ENCODE assay signal across 13 cellular contexts in genomic region chr20:13671500-13672288, GRCh38. TPM values are rescaled to one million over a fixed set of nuclear protein-coding genes. Genes with fewer than 3 reads are reported as not detected.
DNase-seq lines count a peak whose midpoint lies in the region; ATAC-seq, FAIRE-seq and TF ChIP-seq lines count a peak whose summit lies in the region.
"Had no signal": no experiment of that assay in that cellular context is flagged by ENCODE, and none has a peak within 500 bp of the region (broad histone marks: within the 10 kb centered on the region; RNA-seq: fewer than 3 reads in every experiment).

No MANE protein-coding gene starts in this region.

- no peak overlapping the region for H3K18ac ChIP-seq in H1 (ENCODE audit: extremely low read depth, low read length)
- no peak overlapping the region for H3K18ac ChIP-seq in mesenchymal stem cell (ENCODE audit: low read depth in 1 of 2, low read length in 2 of 2)

- H2AK5ac ChIP-seq in H1 (ENCODE audit: low read depth, low read length) (no peak overlapping the region), mesenchymal stem cell (ENCODE audit: low read length, severe bottlenecking) (no peak overlapping the region)

- H2BK12ac ChIP-seq in H1 (ENCODE audit: low read depth, low read length) (no peak overlapping the region), mesenchymal stem cell (ENCODE audit: low read length in 2 of 2) (no peak overlapping the region)

- H4K91ac ChIP-seq in H1 (replicated peaks; ENCODE audit: insufficient read length, low read length) (no peak overlapping the region), mesenchymal stem cell (ENCODE audit: low read length) (no peak overlapping the region)

- BruUV-seq in HepG2 (replicated peaks; lab: Mats Ljungman, UMichigan): no TSS peak

- no peaks in the 10 kb centered on the region for H3K23me2 ChIP-seq in H1 (ENCODE audit: low read depth, low read length)

- TF ChIP-seq POLR2A in HepG2 (IDR thresholded peaks at IDR 0.05; ENCODE audit: insufficient read depth in 1 of 2, low read depth in 2 of 2, low read length in 2 of 2): no peak
- no peak for TF ChIP-seq POLR2A in right lobe of liver (IDR thresholded peaks at IDR 0.05)
- TF ChIP-seq POLR2A in H1 (IDR thresholded peaks at IDR 0.05; ENCODE audit: control extremely low read depth in 1 of 2, low read depth in 2 of 2, low read length in 2 of 2): no peak

- no peak overlapping the region for H3K23ac ChIP-seq in H1 (ENCODE audit: insufficient read length)
- H3K23ac ChIP-seq in mesenchymal stem cell (ENCODE audit: low read length in 2 of 2): no peak overlapping the region

- no peak overlapping the region for H2BK15ac ChIP-seq in H1 (ENCODE audit: low read length)
- H2BK15ac ChIP-seq in mesenchymal stem cell (ENCODE audit: low read depth, poor library complexity, severe bottlenecking): no peak overlapping the region

- H2BK120ac ChIP-seq in H1 (replicated peaks; ENCODE audit: low read depth, low read length) (no peak overlapping the region), mesenchymal stem cell (ENCODE audit: low read depth, low read length) (no peak overlapping the region)

- H3K4ac ChIP-seq in H1 (replicated peaks; ENCODE audit: insufficient read length, low read depth, low read length) (no peak overlapping the region), mesenchymal stem cell (ENCODE audit: low read depth in 1 of 2, low read length in 2 of 2) (no peak overlapping the region)

- no peak overlapping the region for H2BK5ac ChIP-seq in H1 (ENCODE audit: low read depth, low read length)
- H2BK5ac ChIP-seq in mesenchymal stem cell (ENCODE audit: low read depth, low read length, poor library complexity, severe bottlenecking): no peak overlapping the region

- H3K4me3 ChIP-seq in HepG2 (replicated peaks in 1 of 3; ENCODE audit: insufficient read depth in 1 of 3, low read depth in 2 of 3, low read length in 3 of 3) (no peak overlapping the region), right lobe of liver (no peak overlapping the region), H1 (ENCODE audit: extremely low read depth in 1 of 4, insufficient read depth in 2 of 4, low read depth in 3 of 4, low read length in 4 of 4) (no peak overlapping the region), mesenchymal stem cell (ENCODE audit: insufficient read depth in 1 of 2, low read depth in 1 of 2, low read length in 2 of 2) (peak overlapping the region in 1 of 2 experiments; percentile 11)
- H3K4me3 ChIP-seq: esophagus squamous epithelium had no signal

- ATAC-seq in HepG2: no peak
- no peak for ATAC-seq in right lobe of liver

- H4K20me1 ChIP-seq in HepG2 (ENCODE audit: insufficient read depth, low read length) (no peaks in the 10 kb centered on the region), H1 (replicated peaks in 1 of 2; ENCODE audit: control insufficient read depth in 1 of 2, insufficient read depth in 2 of 2, low read length in 2 of 2) (no peaks in the 10 kb centered on the region)

- H3K4me2 ChIP-seq in HepG2 (ENCODE audit: low read depth, low read length) (no peak overlapping the region), H1 (ENCODE audit: insufficient read depth in 1 of 2, low read depth in 2 of 2, low read length in 2 of 2) (no peak overlapping the region), mesenchymal stem cell (ENCODE audit: low read length, poor library complexity, severe bottlenecking) (no peak overlapping the region)

- POLR2A ChIA-PET in HepG2 (lab: Yijun Ruan, JAX) (no interaction called here), H1 (lab: Charles Lee; ENCODE audit: partially characterized antibody) (interaction anchor here (0.7 kb wide), 1 partner anchor 22 kb away, joined by 3 read pairs; no protein-coding TSS in a partner anchor)

- no peak for FAIRE-seq in HepG2 (lab: Jason Lieb, UNC)
- FAIRE-seq in H1 (lab: Jason Lieb, UNC): no peak

- H3K9ac ChIP-seq in HepG2 (ENCODE audit: insufficient read depth, low read depth, low read length) (no peak overlapping the region), H1 (replicated peaks in 1 of 4; ENCODE audit: extremely low read depth in 1 of 4, low read depth in 3 of 4, low read length in 3 of 4) (no peak overlapping the region), mesenchymal stem cell (ENCODE audit: low read length) (peak overlapping the region; percentile 76)

- no peak overlapping the region for H3K56ac ChIP-seq in H1 (replicated peaks; ENCODE audit: insufficient read length, low read depth, low read length)

- H2AFZ ChIP-seq in HepG2 (ENCODE audit: low read length) (no peak overlapping the region), H1 (ENCODE audit: low read length) (no peak overlapping the region), mesenchymal stem cell (ENCODE audit: low read depth, low read length) (no peak overlapping the region)

- H3K9me3 ChIP-seq in HepG2 (ENCODE audit: low read length) (no peaks in the 10 kb centered on the region), right lobe of liver (no peaks in the 10 kb centered on the region), H1 (ENCODE audit: insufficient read depth in 2 of 2, low read depth in 1 of 2, low read length in 1 of 2) (no peaks in the 10 kb centered on the region), mesenchymal stem cell (ENCODE audit: control insufficient read depth, low read length) (no peaks in the 10 kb centered on the region)
- H3K9me3 ChIP-seq: esophagus squamous epithelium had no signal

- TF ChIP-seq CTCF in HepG2 (CRISPR knock-in tag; IDR thresholded peaks at IDR 0.05): no peak
- TF ChIP-seq CTCF in right lobe of liver (IDR thresholded peaks at IDR 0.05): no peak
- no peak for TF ChIP-seq CTCF in H1 (IDR thresholded peaks at IDR 0.05; ENCODE audit: control extremely low read depth in 1 of 3, insufficient read depth in 1 of 3, low read depth in 1 of 3, low read length in 3 of 3)
- no peak for TF ChIP-seq CTCF in GM20000 (IDR thresholded peaks at IDR 0.05; ENCODE audit: extremely low read depth, missing control alignments)

- intact Hi-C loops in HepG2 (cut with micrococcal nuclease; ENCODE audit: unreplicated experiment): no loop called here
- intact Hi-C loops in right lobe of liver (cut with DNase I): no loop called here

- no peaks in the 10 kb centered on the region for H3K36me3 ChIP-seq in HepG2 (replicated peaks in 1 of 2; ENCODE audit: control insufficient read depth in 1 of 2, insufficient read depth in 2 of 2, low read length in 2 of 2)
- no peaks in the 10 kb centered on the region for H3K36me3 ChIP-seq in right lobe of liver
- no peaks in the 10 kb centered on the region for H3K36me3 ChIP-seq in H1 (ENCODE audit: control insufficient read depth in 2 of 4, insufficient read depth in 4 of 4, low read length in 3 of 4)
- no peaks in the 10 kb centered on the region for H3K36me3 ChIP-seq in mesenchymal stem cell (ENCODE audit: control insufficient read depth in 1 of 2, insufficient read depth in 2 of 2, low read depth in 1 of 2, low read length in 2 of 2)
- H3K36me3 ChIP-seq: esophagus squamous epithelium had no signal

- no peak overlapping the region for H2BK20ac ChIP-seq in H1 (ENCODE audit: low read length)

- no peak overlapping the region for H3K14ac ChIP-seq in H1 (ENCODE audit: insufficient read length)
- H3K14ac ChIP-seq in mesenchymal stem cell (ENCODE audit: low read length in 2 of 2): no peak overlapping the region

- TF ChIP-seq RAD21 in HepG2 (CRISPR knock-in tag; IDR thresholded peaks at IDR 0.05) (no peak), H1 (IDR thresholded peaks at IDR 0.05 in 1 of 2, conservative IDR thresholded peaks at IDR 0.05 in 1 of 2; ENCODE audit: low read depth in 2 of 2, low read length in 2 of 2) (no peak)

- H3K27ac ChIP-seq in HepG2 (ENCODE audit: extremely low read length, insufficient read depth, low read length) (no peak overlapping the region), right lobe of liver (no peak overlapping the region), H1 (ENCODE audit: low read depth, low read length) (no peak overlapping the region), mesenchymal stem cell (ENCODE audit: low read length, poor library complexity, severe bottlenecking) (no peak overlapping the region)
- H3K27ac ChIP-seq: VCaP had no signal

- in situ Hi-C loops in HepG2 (cut with HindIII; ENCODE audit: extremely low pct_ligation_motif_present, low pct_unique_long_range_greater_than_20kb): no loop called here

- H3K27me3 ChIP-seq in HepG2 (ENCODE audit: control insufficient read depth in 1 of 2, insufficient read depth in 2 of 2, low read length in 2 of 2): peaks cover 0 to 15% of the 10 kb centered on the region in 2 experiments; a peak in 1 of 5 replicates
- H3K27me3 ChIP-seq in right lobe of liver: no peaks in the 10 kb centered on the region
- H3K27me3 ChIP-seq in H1 (replicated peaks in 1 of 4; ENCODE audit: control insufficient read depth in 3 of 4, extremely low read depth in 1 of 4, insufficient read depth in 3 of 4, low read length in 3 of 4): no peaks in the 10 kb centered on the region
- H3K27me3 ChIP-seq in mesenchymal stem cell (ENCODE audit: control insufficient read depth in 1 of 2, insufficient read depth in 1 of 2, low read length in 2 of 2): no peaks in the 10 kb centered on the region
- H3K27me3 ChIP-seq: esophagus squamous epithelium had no signal

- no peak for TF ChIP-seq EP300 in HepG2 (IDR thresholded peaks at IDR 0.05; ENCODE audit: low read depth in 2 of 2, low read length in 2 of 2)
- no peak for TF ChIP-seq EP300 in HepG2 (CRISPR knock-in tag; IDR thresholded peaks at IDR 0.05; ENCODE audit: borderline replicate concordance)
- no peak for TF ChIP-seq EP300 in H1 (IDR thresholded peaks at IDR 0.05; ENCODE audit: borderline replicate concordance in 1 of 2, low read depth in 2 of 2, low read length in 2 of 2)

- no peak overlapping the region for H4K8ac ChIP-seq in H1 (ENCODE audit: extremely low read depth, insufficient read depth, low read length)
- no peak overlapping the region for H4K8ac ChIP-seq in mesenchymal stem cell (ENCODE audit: low read length)

- CTCF ChIA-PET in HepG2 (lab: Yijun Ruan, JAX; ENCODE audit: low intra/inter-chr PET ratio, low total read pairs) (no interaction called here), H1 (lab: Charles Lee; ENCODE audit: partially characterized antibody) (interaction anchor here (0.6 to 1.4 kb wide), 3 partner anchors 33 to 126 kb away, joined by 3 to 4 read pairs (median 3); no protein-coding TSS in a partner anchor)

- H3K4me1 ChIP-seq in HepG2 (ENCODE audit: insufficient read depth, low read length) (no peaks in the 10 kb centered on the region), right lobe of liver (peaks cover 0 to 5% (median 0%) of the 10 kb centered on the region in 4 donors), H1 (replicated peaks in 1 of 4; ENCODE audit: control insufficient read depth in 3 of 4, insufficient read depth in 4 of 4, low read length in 3 of 4) (no peaks in the 10 kb centered on the region), mesenchymal stem cell (ENCODE audit: control insufficient read depth, insufficient read depth, low read depth, low read length) (no peaks in the 10 kb centered on the region)

- H3K79me2 ChIP-seq in HepG2 (ENCODE audit: insufficient read depth, low read length): no peaks in the 10 kb centered on the region
- H3K79me2 ChIP-seq in H1 (ENCODE audit: control insufficient read depth in 1 of 2, insufficient read depth in 2 of 2, low read length in 2 of 2): no peaks in the 10 kb centered on the region

- DNase-seq in HepG2 (ENCODE audit: low spot score) (no peak), right lobe of liver (no peak), H1 (ENCODE audit: low read depth in 1 of 2, low spot score in 2 of 2) (no peak), mesenchymal stem cell (no peak), DMS79 treated with DMSO at 0.1 percent for 48 hours (lab: John Stamatoyannopoulos, UW) (no peak), MV-4-11 (lab: John Stamatoyannopoulos, UW) (no peak), GM20000 (ENCODE audit: low spot score) (no peak), NCI-H2107 treated with DMSO at 0.1 percent for 48 hours (lab: John Stamatoyannopoulos, UW; ENCODE audit: unreplicated experiment) (no peak)
- DNase-seq: activated T-cell treated with anti-CD3 and anti-CD28 coated beads, Interleukin-2, amount 50 U/mL, for 48 hours; esophagus squamous epithelium; occipital lobe; stimulated activated CD4-positive, alpha-beta T cell treated with anti-CD3 and anti-CD28 coated beads, Interleukin-4, amount 100 ng/mL, for 4 hours had no signal

- H3K79me1 ChIP-seq in H1 (ENCODE audit: low read depth, low read length) (no peaks in the 10 kb centered on the region), mesenchymal stem cell (replicated peaks; ENCODE audit: low read length, poor library complexity, severe bottlenecking) (no peaks in the 10 kb centered on the region)

- 8% methylated on average over 3 of the region's 3 CpGs for WGBS in HepG2 (ENCODE audit: low lambda C conversion rate)
- WGBS in right lobe of liver (ENCODE audit: insufficient coverage, low coverage, low lambda C conversion rate, missing lambda C conversion rate): 50% methylated on average over 3 of the region's 3 CpGs
- WGBS in H1 (ENCODE audit: extremely low coverage in 1 of 2, insufficient coverage in 1 of 2, insufficient read length in 1 of 2, insufficient replicate concordance in 2 of 2, low coverage in 1 of 2, low lambda C conversion rate in 2 of 2, missing lambda C conversion rate in 1 of 2), 2 experiments: 87% methylated on average over 3 of the region's 3 CpGs; no CpG with 5 or more reads in 1 of the 2 experiments
- 82% methylated on average over 1 of the region's 3 CpGs for WGBS in mesenchymal stem cell

- H4K5ac ChIP-seq in H1 (ENCODE audit: insufficient read length, low read depth, low read length): no peak overlapping the region

RNA-seq across cellular contexts. Expression of gene TASP1, which starts 33.0 kb away (rescaled TPM):
- 25.2 and 29.1 TPM in 2 replicates for total RNA-seq in HepG2 (2016; rRNA removed; fragmentation: Illumina TruSeq; extraction: Trizol)
- 74.0 and 76.2 TPM in 2 replicates for total RNA-seq in HepG2 (2016; cell fraction: cytosol; rRNA removed; fragmentation: Illumina TruSeq; extraction: Trizol; ENCODE audit: low read depth)
- total RNA-seq in HepG2 (2016; cell fraction: insoluble cytoplasmic fraction; rRNA removed; fragmentation: Illumina TruSeq; extraction: Trizol): 25.6 and 27.8 TPM in 2 replicates
- 28.8 and 33.7 TPM in 2 replicates for total RNA-seq in HepG2 (2016; cell fraction: membrane; rRNA removed; fragmentation: Illumina TruSeq; extraction: Trizol)
- total RNA-seq in HepG2 (2016; cell fraction: nucleus; rRNA removed; fragmentation: Illumina TruSeq; extraction: Trizol): 52.6 and 57.4 TPM in 2 replicates
- 7.4 and 10.0 TPM in 2 replicates for polyA plus RNA-seq in HepG2 (2011; rRNA removed)
- polyA plus RNA-seq in HepG2 (2011; cell fraction: cytosol; rRNA removed): 6.1 and 7.3 TPM in 2 replicates
- polyA plus RNA-seq in HepG2 (2011; cell fraction: nucleus; rRNA removed): 8.0 and 8.8 TPM in 2 replicates
- 7.7 and 10.7 TPM in 2 replicates for polyA plus RNA-seq in HepG2 (2012)
- 3.5 and 4.1 TPM in 2 replicates for polyA plus RNA-seq in HepG2 (2016; cell fraction: cytosol; fragmentation: Illumina TruSeq; extraction: Trizol; ENCODE audit: low read depth)
- 24.5 and 25.1 TPM in 2 replicates for polyA plus RNA-seq in HepG2 (2016; cell fraction: insoluble cytoplasmic fraction; fragmentation: Illumina TruSeq; extraction: Trizol; ENCODE audit: low read depth)
- polyA plus RNA-seq in HepG2 (2016; cell fraction: membrane; fragmentation: Illumina TruSeq; extraction: Trizol; ENCODE audit: low read depth): 7.8 TPM in 2 replicates
- polyA plus RNA-seq in HepG2 (2016; cell fraction: nucleus; fragmentation: Illumina TruSeq; extraction: Trizol; ENCODE audit: insufficient read depth, low read depth): 14.4 and 16.7 TPM in 2 replicates
- polyA minus RNA-seq in HepG2 (2011; rRNA and poly(A)+ RNA removed; ENCODE audit: low replicate concordance): 15.6 and 18.8 TPM in 2 replicates
- 9.9 and 13.1 TPM in 2 replicates for polyA minus RNA-seq in HepG2 (2011; cell fraction: cytosol; rRNA and poly(A)+ RNA removed)
- 76.1 and 88.3 TPM in 2 replicates for polyA minus RNA-seq in HepG2 (2011; cell fraction: nucleus; rRNA and poly(A)+ RNA removed)
- 1 to 10 TPM; 2.5 to 6.1 (median 4.3) TPM for total RNA-seq in right lobe of liver
- 9.0 and 10.9 TPM in 2 replicates for total RNA-seq in H1 (2021; fragmentation: NEBNext Ultra II Directional; extraction: Animal tissue kit (Norgen Biotek cat#: 25700))
- 2.8 and 4.5 TPM in 2 replicates for polyA plus RNA-seq in H1 (2011; rRNA removed)
- 6.3 TPM for polyA plus RNA-seq in H1 (2011; cell fraction: cytosol; rRNA removed)
- polyA plus RNA-seq in H1 (2011; cell fraction: nucleus; rRNA removed): 5.0 TPM
- polyA plus RNA-seq in H1 (2012, experiment 1 of 2): 4.8 to 7.1 TPM (median 6.5 TPM) in 4 replicates
- 1.1 TPM for polyA plus RNA-seq in H1 (2012, experiment 2 of 2)
- 4.1 TPM for polyA plus RNA-seq in H1 (2013, experiment 1 of 2)
- 4.3 TPM for polyA plus RNA-seq in H1 (2013, experiment 2 of 2)
- 16.9 and 17.5 TPM in 2 replicates for polyA minus RNA-seq in H1 (2011; rRNA and poly(A)+ RNA removed)
- polyA minus RNA-seq in H1 (2011; cell fraction: cytosol; rRNA and poly(A)+ RNA removed): 5.8 TPM
- polyA minus RNA-seq in H1 (2011; cell fraction: nucleus; rRNA and poly(A)+ RNA removed): 36.7 TPM
- 6.4 TPM for polyA plus RNA-seq in mesenchymal stem cell (2013, experiment 1 of 2)
- polyA plus RNA-seq in mesenchymal stem cell (2013, experiment 2 of 2): 6.1 TPM

Comparison
In these comparisons a context has a peak if more than half of its experiments do, and no peak if none do; other contexts are left out.
1. Of the 41 proteins assayed by ChIP-seq in both HepG2 and H1: peak only in HepG2: none; only in H1: none; in both: MAFK; in neither: 40.